24 cellular contexts compared by ENCODE assay signal in genomic region chr7:144069953-144070352, GRCh38.
"Had no signal": no experiment of that assay in that cellular context is flagged by ENCODE, and none has a peak within 500 bp of the region (broad histone marks: within the 10 kb centered on the region; RNA-seq: fewer than 3 reads in every experiment).

No MANE protein-coding gene starts in this region.

- H3K36me3 ChIP-seq: esophagus squamous epithelium, gastrocnemius medialis, heart right ventricle, left lung, lower lobe of right lung had no signal

- H3K27me3 Mint-ChIP-seq: dendritic cell treated with granulocyte-macrophage colony-stimulating factor and Interleukin-4, amounts not matched to agents 40 ng/mL and 50 ng/mL, for 4 days had no signal

- DNase-seq: cortex of kidney; effector CD8-positive, alpha-beta T cell; effector memory CD8-positive, alpha-beta T cell; endodermal cell; erythroblast; esophagus squamous epithelium; foreskin fibroblast; foreskin melanocyte; gastrocnemius medialis; glutamatergic neuron; head of caudate nucleus; heart right ventricle; left cardiac atrium; left lung; left ventricle myocardium superior; lower lobe of right lung; mesenchymal stem cell; mucosa of descending colon; naive B cell; naive thymus-derived CD8-positive, alpha-beta T cell had no signal

- H3K27me3 ChIP-seq: esophagus squamous epithelium, gastrocnemius medialis, heart right ventricle, left lung had no signal

- H3K27ac ChIP-seq: epithelial cell of prostate, esophagus squamous epithelium, gastrocnemius medialis, heart right ventricle, left lung, lower lobe of right lung had no signal

- H3K27ac Mint-ChIP-seq: dendritic cell treated with granulocyte-macrophage colony-stimulating factor and Interleukin-4, amounts not matched to agents 40 ng/mL and 50 ng/mL, for 4 days; effector memory CD8-positive, alpha-beta T cell; endodermal cell; mesothelial cell of epicardium; naive B cell; naive thymus-derived CD8-positive, alpha-beta T cell had no signal

- H3K4me3 Mint-ChIP-seq: dendritic cell treated with granulocyte-macrophage colony-stimulating factor and Interleukin-4, amounts not matched to agents 40 ng/mL and 50 ng/mL, for 4 days; effector memory CD8-positive, alpha-beta T cell; endodermal cell; mesothelial cell of epicardium; naive B cell; naive thymus-derived CD8-positive, alpha-beta T cell had no signal

- H3K9me3 Mint-ChIP-seq: dendritic cell treated with granulocyte-macrophage colony-stimulating factor and Interleukin-4, amounts not matched to agents 40 ng/mL and 50 ng/mL, for 4 days; effector memory CD8-positive, alpha-beta T cell; endodermal cell; mesothelial cell of epicardium; naive thymus-derived CD8-positive, alpha-beta T cell had no signal

- H3K4me1 Mint-ChIP-seq: mesothelial cell of epicardium; naive B cell; naive thymus-derived CD8-positive, alpha-beta T cell had no signal

- ATAC-seq: effector memory CD8-positive, alpha-beta T cell; esophagus mucosa; gastrocnemius medialis; heart right ventricle; left cardiac atrium; left lung; left ventricle myocardium superior; lower lobe of right lung; mucosa of descending colon; naive thymus-derived CD8-positive, alpha-beta T cell had no signal

- H3K9me3 ChIP-seq: esophagus squamous epithelium, gastrocnemius medialis, left lung, lower lobe of right lung, mucosa of descending colon had no signal

- H3K4me3 ChIP-seq: esophagus squamous epithelium, gastrocnemius medialis, heart right ventricle, left lung, lower lobe of right lung, mucosa of descending colon had no signal

- H3K36me3 Mint-ChIP-seq: mesothelial cell of epicardium; naive B cell; naive thymus-derived CD8-positive, alpha-beta T cell had no signal
